Comparison of ENCODE assay signal across 21 cellular contexts in the genomic region with DNA sequence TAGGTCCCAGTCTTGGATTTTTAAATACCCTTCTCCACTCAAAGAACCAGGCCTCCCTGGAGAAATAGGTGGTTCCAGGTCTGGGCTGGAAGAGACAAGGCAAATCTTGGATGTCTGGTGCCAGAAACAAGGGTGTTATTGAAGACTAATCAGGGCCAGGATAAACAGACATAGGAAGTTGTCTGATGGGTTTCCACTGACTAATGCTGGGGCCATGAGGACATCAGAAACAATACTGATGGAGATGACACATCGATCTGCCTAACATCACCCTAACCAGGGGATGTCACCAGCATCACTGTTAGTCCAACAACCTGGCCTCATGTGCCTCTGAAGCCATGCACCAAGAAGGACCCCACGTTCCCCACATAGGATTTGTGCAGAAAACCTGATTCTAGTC. TPM values are rescaled to one million over a fixed set of nuclear protein-coding genes. Genes with fewer than 3 reads are reported as not detected.
"Had no signal": no experiment of that assay in that cellular context is flagged by ENCODE, and none has a peak within 500 bp of the region (broad histone marks: within the 10 kb centered on the region; RNA-seq: fewer than 3 reads in every experiment).

No MANE protein-coding gene starts in this region.

- H3K27ac ChIP-seq: coronary artery, esophagus squamous epithelium, foreskin keratinocyte, left lung, neural progenitor cell, psoas muscle, skin epidermis, tibial nerve, uterus had no signal

- H3K4me1 ChIP-seq: foreskin keratinocyte, neural progenitor cell, psoas muscle, uterus had no signal

- DNase-seq: activated CD4-positive, alpha-beta memory T cell treated with anti-CD3 and anti-CD28 coated beads, Interleukin-2, amount 10 ng/mL, durations not matched to agents 7 days and 5 days; activated CD4-positive, alpha-beta T cell treated with anti-CD3 and anti-CD28 coated beads for 4 hours; activated naive CD4-positive, alpha-beta T cell; activated T-cell treated with anti-CD3 and anti-CD28 coated beads, Interleukin-2, amount 50 U/mL, for 1 hour; anterior cingulate cortex; effector CD4-positive, alpha-beta T cell; esophagus squamous epithelium; foreskin keratinocyte; glutamatergic neuron; hypothalamus; left lung; naive thymus-derived CD4-positive, alpha-beta T cell; psoas muscle; T-helper 2 cell; uterus had no signal

- ATAC-seq: activated T-helper 17 cell treated with anti-CD3 and anti-CD28 coated beads, Interleukin-2, amount 50 U/mL, for 72 hours; foreskin keratinocyte; left lung; naive thymus-derived CD4-positive, alpha-beta T cell; psoas muscle; right cardiac atrium had no signal

- H3K36me3 ChIP-seq: esophagus squamous epithelium, left lung, neural progenitor cell, tibial nerve, uterus had no signal

- H3K4me2 ChIP-seq: neural progenitor cell had no signal

- H3K9me3 ChIP-seq: esophagus squamous epithelium, left lung, psoas muscle, uterus had no signal

- H3K9ac ChIP-seq: neural progenitor cell had no signal

- H3K27me3 ChIP-seq: uterus had no signal

- H3K4me3 ChIP-seq: coronary artery, esophagus squamous epithelium, left lung, neural progenitor cell, psoas muscle, skin epidermis, tibial nerve, uterus had no signal

RNA-seq across cellular contexts. Expression of gene GLI2, which starts 42.5 kb away (rescaled TPM):
- total RNA-seq: activated T-helper 17 cell treated with anti-CD3 and anti-CD28 coated beads, Interleukin-2, amount 50 U/mL, for 72 hours; foreskin keratinocyte had no signal
